ENCODE assay signal across 17 cellular contexts in the genomic region with DNA sequence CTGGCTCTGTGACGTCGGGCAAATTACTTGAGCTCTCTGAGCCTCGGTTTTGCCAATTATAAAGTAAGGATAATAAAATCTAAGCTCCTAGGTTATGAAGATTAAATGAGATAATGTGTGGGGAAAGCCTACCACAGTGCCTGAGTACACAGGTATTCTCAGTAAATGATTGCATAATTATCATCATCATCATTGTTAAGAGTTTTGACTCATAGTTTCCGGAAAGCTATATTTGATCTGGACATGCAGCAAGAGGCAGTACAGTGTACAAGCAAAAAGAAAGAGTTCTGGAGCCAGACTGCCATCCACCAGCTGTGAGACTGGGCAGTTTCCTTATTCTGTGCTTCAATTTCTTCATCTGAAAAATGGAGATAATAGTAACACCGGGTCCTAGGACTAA.
"Had no signal": no experiment of that assay in that cellular context is flagged by ENCODE, and none has a peak within 500 bp of the region (broad histone marks: within the 10 kb centered on the region; RNA-seq: fewer than 3 reads in every experiment).

No MANE protein-coding gene starts in this region.

- FAIRE-seq: RCC 7860 had no signal

- H3K9me3 ChIP-seq: SK-N-SH had no signal

- H3K4me2 ChIP-seq: SK-N-SH had no signal

- H3K9me2 ChIP-seq: SK-N-SH had no signal

- DNase-seq: KBM-7, MM.1S, NCI-H1048, NCI-H1105, NCI-H1417, NCI-H1436 treated with DMSO at 0.1 percent for 48 hours, NCI-H1694, NCI-H187 treated with DMSO at 0.1 percent for 48 hours, NCI-H2029 treated with DMSO at 0.1 percent for 48 hours, NCI-H2171 treated with DMSO at 0.1 percent for 48 hours, NCI-H524, NCI-H526 treated with DMSO at 0.1 percent for 48 hours, NCI-H748 treated with DMSO at 0.1 percent for 48 hours, RPMI8226, SHP77, SK-N-SH had no signal
